In genomic region chr21:43611598-43612369, GRCh38 we compare ENCODE assay signal across 8 cellular contexts. TPM values are rescaled to one million over a fixed set of nuclear protein-coding genes. Genes with fewer than 3 reads are reported as not detected.
DNase-seq lines count a peak whose midpoint lies in the region; ATAC-seq and TF ChIP-seq lines count a peak whose summit lies in the region.

No MANE protein-coding gene starts in this region.

- no peak overlapping the region for H3K27ac Mint-ChIP-seq in activated CD8-positive, alpha-beta T cell treated with anti-CD3 and anti-CD28 coated beads for 36 hours
- H3K27ac Mint-ChIP-seq in activated CD4-positive, alpha-beta T cell treated with anti-CD3 and anti-CD28 coated beads, Interleukin-2, amount 10 ng/mL, durations not matched to agents 24 days and 14 days, result no peak overlapping the region

- no peak overlapping the region for H3K4me3 ChIP-seq in NB4 (ENCODE audit: low read depth, low read length)
- no peak overlapping the region for H3K4me3 ChIP-seq in retinal pigment epithelial cell (ENCODE audit: low read length)

- no peaks in the 10 kb centered on the region for H3K27me3 Mint-ChIP-seq in activated CD8-positive, alpha-beta T cell treated with anti-CD3 and anti-CD28 coated beads for 36 hours
- H3K27me3 Mint-ChIP-seq in activated CD4-positive, alpha-beta T cell treated with anti-CD3 and anti-CD28 coated beads, Interleukin-2, amount 10 ng/mL, durations not matched to agents 24 days and 14 days, result peaks cover 5% of the 10 kb centered on the region

- H3K4me1 Mint-ChIP-seq in activated CD8-positive, alpha-beta T cell treated with anti-CD3 and anti-CD28 coated beads for 36 hours (ENCODE audit: low read depth), result peaks cover 4% of the 10 kb centered on the region
- peaks cover 5% of the 10 kb centered on the region for H3K4me1 Mint-ChIP-seq in activated CD4-positive, alpha-beta T cell treated with anti-CD3 and anti-CD28 coated beads, Interleukin-2, amount 10 ng/mL, durations not matched to agents 24 days and 14 days

- peak; percentile 52 for DNase-seq in NCI-H510A treated with DMSO at 0.1 percent for 48 hours (lab: John Stamatoyannopoulos, UW)
- no peak for DNase-seq in NCI-H510A (lab: John Stamatoyannopoulos, UW)
- peak; percentile 51 for DNase-seq in NB4 (ENCODE audit: low read depth)
- peak; percentile 41 for DNase-seq in activated CD8-positive, alpha-beta T cell treated with anti-CD3 and anti-CD28 coated beads for 36 hours
- DNase-seq in left cardiac atrium, result peak; percentile 75
- DNase-seq in retinal pigment epithelial cell (ENCODE audit: low read depth), result peak; percentile 62
- no peak for DNase-seq in activated CD4-positive, alpha-beta T cell treated with anti-CD3 and anti-CD28 coated beads, Interleukin-2, amount 10 ng/mL, durations not matched to agents 24 days and 14 days

- TF ChIP-seq CTCF in NB4 (IDR thresholded peaks at IDR 0.05; ENCODE audit: low read depth, low read length), result peak; percentile 79
- no peak for TF ChIP-seq CTCF in activated CD8-positive, alpha-beta T cell treated with anti-CD3 and anti-CD28 coated beads for 36 hours (IDR thresholded peaks at IDR 0.05)
- TF ChIP-seq CTCF in retinal pigment epithelial cell (conservative IDR thresholded peaks at IDR 0.05; ENCODE audit: low read depth, low read length), result peak; percentile 91

- CTCF ChIA-PET in activated CD8-positive, alpha-beta T cell treated with anti-CD3 and anti-CD28 coated beads for 36 hours (lab: Charles Lee), result interaction anchor here (1.0 to 1.9 kb wide), 5 partner anchors 10 to 30 kb away, joined by 3 to 6 read pairs (median 3); no protein-coding TSS in a partner anchor

- H3K4me3 Mint-ChIP-seq in activated CD8-positive, alpha-beta T cell treated with anti-CD3 and anti-CD28 coated beads for 36 hours, result no peak overlapping the region
- H3K4me3 Mint-ChIP-seq in activated CD4-positive, alpha-beta T cell treated with anti-CD3 and anti-CD28 coated beads, Interleukin-2, amount 10 ng/mL, durations not matched to agents 24 days and 14 days, result no peak overlapping the region

- H3K9me3 Mint-ChIP-seq in activated CD8-positive, alpha-beta T cell treated with anti-CD3 and anti-CD28 coated beads for 36 hours, result no peaks in the 10 kb centered on the region
- H3K9me3 Mint-ChIP-seq in activated CD4-positive, alpha-beta T cell treated with anti-CD3 and anti-CD28 coated beads, Interleukin-2, amount 10 ng/mL, durations not matched to agents 24 days and 14 days, result no peaks in the 10 kb centered on the region

- ATAC-seq in activated CD8-positive, alpha-beta T cell treated with anti-CD3 and anti-CD28 coated beads for 36 hours, result no peak
- ATAC-seq in left cardiac atrium (peak; percentile 73 to 82), GM21367 (IDR thresholded peaks at IDR 0.05; ENCODE audit: unreplicated experiment) (no peak)

- POLR2A ChIA-PET in activated CD8-positive, alpha-beta T cell treated with anti-CD3 and anti-CD28 coated beads for 36 hours (lab: Charles Lee), result no interaction called here

- intact Hi-C loops in activated CD8-positive, alpha-beta T cell treated with anti-CD3 and anti-CD28 coated beads for 36 hours (cut with micrococcal nuclease), result no loop called here
- intact Hi-C loops in left cardiac atrium (cut with DNase I), result no loop called here
- intact Hi-C loops in activated CD4-positive, alpha-beta T cell treated with anti-CD3 and anti-CD28 coated beads, Interleukin-2, amount 10 ng/mL, durations not matched to agents 24 days and 14 days (cut with micrococcal nuclease), result no loop called here

- no peak for TF ChIP-seq POLR2A in NB4 (IDR thresholded peaks at IDR 0.05; ENCODE audit: extremely low read depth, insufficient read length)

- H3K36me3 Mint-ChIP-seq in activated CD8-positive, alpha-beta T cell treated with anti-CD3 and anti-CD28 coated beads for 36 hours (ENCODE audit: low read depth), result no peaks in the 10 kb centered on the region
- no peaks in the 10 kb centered on the region for H3K36me3 Mint-ChIP-seq in activated CD4-positive, alpha-beta T cell treated with anti-CD3 and anti-CD28 coated beads, Interleukin-2, amount 10 ng/mL, durations not matched to agents 24 days and 14 days (ENCODE audit: low read depth)

RNA-seq across cellular contexts. Expression of gene HSF2BP, which starts 47.5 kb away (rescaled TPM):
- 1 to 10 TPM; 1.5 TPM for total RNA-seq in activated CD8-positive, alpha-beta T cell treated with anti-CD3 and anti-CD28 coated beads for 36 hours
- under 1 TPM in 1 of 2 donors, not detected in 1; 0.68 TPM for total RNA-seq in left cardiac atrium
- 1.3 TPM in 2 replicates for total RNA-seq in activated CD4-positive, alpha-beta T cell treated with anti-CD3 and anti-CD28 coated beads, Interleukin-2, amount 10 ng/mL, durations not matched to agents 24 days and 14 days

RNA-seq across cellular contexts. Expression of gene RRP1B, which starts 47.6 kb away (rescaled TPM):
- total RNA-seq in activated CD8-positive, alpha-beta T cell treated with anti-CD3 and anti-CD28 coated beads for 36 hours, result 10 to 100 TPM; 76.7 to 78.5 TPM
- total RNA-seq in left cardiac atrium, result 10 to 100 TPM; 11.0 to 14.2 TPM
- total RNA-seq in activated CD4-positive, alpha-beta T cell treated with anti-CD3 and anti-CD28 coated beads, Interleukin-2, amount 10 ng/mL, durations not matched to agents 24 days and 14 days, result 82.8 and 83.6 TPM in 2 replicates

Comparison
In these comparisons a context has a peak if more than half of its experiments do, and no peak if none do; other contexts are left out.
1. DNase-seq: peak in NCI-H510A treated with DMSO at 0.1 percent for 48 hours (single experiment), NB4 (single experiment), activated CD8-positive, alpha-beta T cell treated with anti-CD3 and anti-CD28 coated beads for 36 hours (single experiment), left cardiac atrium (single experiment) and retinal pigment epithelial cell (single experiment); none in NCI-H510A (single experiment) and activated CD4-positive, alpha-beta T cell treated with anti-CD3 and anti-CD28 coated beads, Interleukin-2, amount 10 ng/mL, durations not matched to agents 24 days and 14 days (single experiment).
2. ATAC-seq: peak in left cardiac atrium (2 of 2); none in activated CD8-positive, alpha-beta T cell treated with anti-CD3 and anti-CD28 coated beads for 36 hours (single experiment) and GM21367 (single experiment).